ENCODE assay signal across 1 cellular context in the genomic region with DNA sequence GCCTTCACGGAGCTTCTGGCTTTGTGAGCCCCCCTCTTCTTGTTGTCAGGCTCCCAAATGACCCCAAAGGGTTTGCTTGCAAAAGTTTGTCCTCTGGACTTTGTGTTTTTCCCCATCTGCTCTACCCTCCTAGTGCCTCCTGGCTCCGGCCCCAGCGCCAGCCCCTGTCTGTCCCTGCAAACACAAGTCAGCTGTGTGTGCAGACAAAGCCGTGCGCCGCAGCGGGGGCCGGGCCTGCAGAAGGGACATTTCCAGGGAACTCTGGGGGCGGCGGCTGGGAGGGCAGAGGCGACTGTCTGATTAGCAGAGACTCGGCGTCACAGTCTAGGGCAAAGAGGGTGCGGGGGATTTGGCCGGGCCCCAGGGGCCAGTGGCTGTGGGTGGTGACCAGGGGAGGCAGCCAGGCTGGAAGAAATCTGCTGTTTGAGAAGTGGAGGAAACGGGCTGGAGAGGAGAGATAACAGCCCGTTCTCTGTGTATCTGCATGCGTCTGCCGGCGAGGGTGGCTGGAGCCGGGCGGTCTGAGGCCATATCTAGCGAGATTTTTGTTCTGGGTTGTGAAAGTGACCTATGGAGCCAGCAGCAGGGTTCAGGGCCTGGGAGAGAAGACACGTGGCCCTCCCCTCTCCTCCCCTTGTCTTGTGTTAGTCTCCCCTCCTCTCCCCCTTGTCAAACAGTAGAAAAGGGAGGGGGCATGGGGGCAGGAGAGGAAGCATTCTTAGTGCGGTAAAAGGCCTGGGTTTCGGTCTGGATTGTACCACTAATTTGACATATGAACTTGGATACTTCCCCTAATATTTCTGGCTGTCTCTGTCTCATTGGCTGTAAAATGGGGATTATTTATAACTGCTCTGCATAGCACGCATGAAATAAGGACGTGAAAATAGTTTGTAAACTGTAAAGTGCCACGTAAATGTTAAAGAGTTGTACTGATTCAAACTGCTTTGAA.
TF ChIP-seq lines count a peak whose summit lies in the region.

No MANE protein-coding gene starts in this region.

TF ChIP-seq in HepG2, 621 proteins besides CTCF, POLR2A, EP300 and RAD21 (continued from another document and continues in another):
- TF ChIP-seq ZNF609 (CRISPR knock-in tag; IDR thresholded peaks at IDR 0.05; ENCODE audit: borderline replicate concordance) (peak; percentile 58; the same call in 1 of the 2 replicates), MAF1 (CRISPR knock-in tag; IDR thresholded peaks at IDR 0.05; ENCODE audit: borderline replicate concordance) (no peak), YY1 (IDR thresholded peaks at IDR 0.05; ENCODE audit: insufficient read depth, insufficient replicate concordance, low read depth, low read length) (peak; percentile 61), TFAP4 (IDR thresholded peaks at IDR 0.05; ENCODE audit: borderline replicate concordance, low read depth) (peak; percentile 99), BORCS8-MEF2B (CRISPR knock-in tag; IDR thresholded peaks at IDR 0.05) (no peak; the same call in 1 of the 2 replicates), ZFP41 (CRISPR knock-in tag; IDR thresholded peaks at IDR 0.05; ENCODE audit: borderline replicate concordance) (no peak), KDM4B (CRISPR knock-in tag; IDR thresholded peaks at IDR 0.05) (no peak), NR2F6 (IDR thresholded peaks at IDR 0.05) (peak; percentile 45; the same call in 1 of the 2 replicates), NR2F6 (CRISPR knock-in tag; IDR thresholded peaks at IDR 0.05) (peak; percentile 59), NPAS2 (CRISPR knock-in tag; IDR thresholded peaks at IDR 0.05; ENCODE audit: borderline replicate concordance) (0 out of 2 replicates have a peak, but pooled peaks have one; percentile 67), AGO2 (optimal IDR thresholded peaks at IDR 0.05; ENCODE audit: low read depth, low read length) (peak; percentile 60), ZNF652 (CRISPR knock-in tag; IDR thresholded peaks at IDR 0.05; ENCODE audit: borderline replicate concordance, low read depth) (no peak), ZNF691 (CRISPR knock-in tag; IDR thresholded peaks at IDR 0.05; ENCODE audit: borderline replicate concordance, low read depth) (peak; percentile 60; the same call in 1 of the 2 replicates), ERF (CRISPR knock-in tag; IDR thresholded peaks at IDR 0.05) (peak; percentile 33; the same call in 1 of the 2 replicates), ZNF350 (CRISPR knock-in tag; IDR thresholded peaks at IDR 0.05; ENCODE audit: borderline replicate concordance, low read depth) (peak; percentile 37; the same call in 1 of the 2 replicates), TERF1 (CRISPR knock-in tag; IDR thresholded peaks at IDR 0.05) (no peak), ZNF768 (CRISPR knock-in tag; IDR thresholded peaks at IDR 0.05) (peak; percentile 63; the same call in 1 of the 2 replicates), NCOA1 (CRISPR knock-in tag; IDR thresholded peaks at IDR 0.05) (no peak), ZNF331 (CRISPR knock-in tag; IDR thresholded peaks at IDR 0.05) (peak; percentile 23; the same call in 1 of the 2 replicates), LCORL (IDR thresholded peaks at IDR 0.05) (no peak), LCORL (CRISPR knock-in tag; IDR thresholded peaks at IDR 0.05) (peak; percentile 68), ZNF670 (CRISPR knock-in tag; IDR thresholded peaks at IDR 0.05; ENCODE audit: borderline replicate concordance) (peak; percentile 16; the same call in 1 of the 2 replicates), SOX13 (IDR thresholded peaks at IDR 0.05) (peak; percentile 4), SOX13 (CRISPR knock-in tag; conservative IDR thresholded peaks at IDR 0.05 in 1 of 2, IDR thresholded peaks at IDR 0.05 in 1 of 2) (peak in 1 of 2 experiments; percentile 62; a peak in 2 of 4 replicates), ZFP36 (IDR thresholded peaks at IDR 0.05; ENCODE audit: borderline replicate concordance, low read depth, low read length, partially characterized antibody) (peak; percentile 71), ZNF460 (CRISPR knock-in tag; IDR thresholded peaks at IDR 0.05; ENCODE audit: borderline replicate concordance) (peak; percentile 8; the same call in 1 of the 2 replicates), RARA (CRISPR knock-in tag; IDR thresholded peaks at IDR 0.05) (peak; percentile 60), ZNF510 (CRISPR knock-in tag; IDR thresholded peaks at IDR 0.05; ENCODE audit: low read depth) (peak; percentile 81; the same call in 1 of the 2 replicates), SMARCC2 (IDR thresholded peaks at IDR 0.05) (no peak), SMARCE1 (IDR thresholded peaks at IDR 0.05; ENCODE audit: borderline replicate concordance) (no peak)
- TF ChIP-seq, protein P1, sequence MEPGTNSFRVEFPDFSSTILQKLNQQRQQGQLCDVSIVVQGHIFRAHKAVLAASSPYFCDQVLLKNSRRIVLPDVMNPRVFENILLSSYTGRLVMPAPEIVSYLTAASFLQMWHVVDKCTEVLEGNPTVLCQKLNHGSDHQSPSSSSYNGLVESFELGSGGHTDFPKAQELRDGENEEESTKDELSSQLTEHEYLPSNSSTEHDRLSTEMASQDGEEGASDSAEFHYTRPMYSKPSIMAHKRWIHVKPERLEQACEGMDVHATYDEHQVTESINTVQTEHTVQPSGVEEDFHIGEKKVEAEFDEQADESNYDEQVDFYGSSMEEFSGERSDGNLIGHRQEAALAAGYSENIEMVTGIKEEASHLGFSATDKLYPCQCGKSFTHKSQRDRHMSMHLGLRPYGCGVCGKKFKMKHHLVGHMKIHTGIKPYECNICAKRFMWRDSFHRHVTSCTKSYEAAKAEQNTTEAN (CRISPR knock-in tag; conservative IDR thresholded peaks at IDR 0.05) = no peak
- TF ChIP-seq, protein P2, sequence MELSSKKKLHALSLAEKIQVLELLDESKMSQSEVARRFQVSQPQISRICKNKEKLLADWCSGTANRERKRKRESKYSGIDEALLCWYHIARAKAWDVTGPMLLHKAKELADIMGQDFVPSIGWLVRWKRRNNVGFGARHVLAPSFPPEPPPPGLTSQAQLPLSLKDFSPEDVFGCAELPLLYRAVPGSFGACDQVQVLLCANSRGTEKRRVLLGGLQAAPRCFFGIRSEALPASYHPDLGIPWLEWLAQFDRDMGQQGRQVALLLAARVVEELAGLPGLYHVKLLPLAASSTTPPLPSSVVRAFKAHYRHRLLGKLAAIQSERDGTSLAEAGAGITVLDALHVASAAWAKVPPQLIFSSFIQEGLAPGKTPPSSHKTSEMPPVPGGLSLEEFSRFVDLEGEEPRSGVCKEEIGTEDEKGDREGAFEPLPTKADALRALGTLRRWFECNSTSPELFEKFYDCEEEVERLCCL (CRISPR knock-in tag; IDR thresholded peaks at IDR 0.05; ENCODE audit: borderline replicate concordance) = no peak
- TF ChIP-seq, protein P3, sequence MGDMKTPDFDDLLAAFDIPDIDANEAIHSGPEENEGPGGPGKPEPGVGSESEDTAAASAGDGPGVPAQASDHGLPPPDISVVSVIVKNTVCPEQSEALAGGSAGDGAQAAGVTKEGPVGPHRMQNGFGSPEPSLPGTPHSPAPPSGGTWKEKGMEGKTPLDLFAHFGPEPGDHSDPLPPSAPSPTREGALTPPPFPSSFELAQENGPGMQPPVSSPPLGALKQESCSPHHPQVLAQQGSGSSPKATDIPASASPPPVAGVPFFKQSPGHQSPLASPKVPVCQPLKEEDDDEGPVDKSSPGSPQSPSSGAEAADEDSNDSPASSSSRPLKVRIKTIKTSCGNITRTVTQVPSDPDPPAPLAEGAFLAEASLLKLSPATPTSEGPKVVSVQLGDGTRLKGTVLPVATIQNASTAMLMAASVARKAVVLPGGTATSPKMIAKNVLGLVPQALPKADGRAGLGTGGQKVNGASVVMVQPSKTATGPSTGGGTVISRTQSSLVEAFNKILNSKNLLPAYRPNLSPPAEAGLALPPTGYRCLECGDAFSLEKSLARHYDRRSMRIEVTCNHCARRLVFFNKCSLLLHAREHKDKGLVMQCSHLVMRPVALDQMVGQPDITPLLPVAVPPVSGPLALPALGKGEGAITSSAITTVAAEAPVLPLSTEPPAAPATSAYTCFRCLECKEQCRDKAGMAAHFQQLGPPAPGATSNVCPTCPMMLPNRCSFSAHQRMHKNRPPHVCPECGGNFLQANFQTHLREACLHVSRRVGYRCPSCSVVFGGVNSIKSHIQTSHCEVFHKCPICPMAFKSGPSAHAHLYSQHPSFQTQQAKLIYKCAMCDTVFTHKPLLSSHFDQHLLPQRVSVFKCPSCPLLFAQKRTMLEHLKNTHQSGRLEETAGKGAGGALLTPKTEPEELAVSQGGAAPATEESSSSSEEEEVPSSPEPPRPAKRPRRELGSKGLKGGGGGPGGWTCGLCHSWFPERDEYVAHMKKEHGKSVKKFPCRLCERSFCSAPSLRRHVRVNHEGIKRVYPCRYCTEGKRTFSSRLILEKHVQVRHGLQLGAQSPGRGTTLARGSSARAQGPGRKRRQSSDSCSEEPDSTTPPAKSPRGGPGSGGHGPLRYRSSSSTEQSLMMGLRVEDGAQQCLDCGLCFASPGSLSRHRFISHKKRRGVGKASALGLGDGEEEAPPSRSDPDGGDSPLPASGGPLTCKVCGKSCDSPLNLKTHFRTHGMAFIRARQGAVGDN (CRISPR knock-in tag; IDR thresholded peaks at IDR 0.05) = peak; percentile 87
- TF ChIP-seq, protein P4, sequence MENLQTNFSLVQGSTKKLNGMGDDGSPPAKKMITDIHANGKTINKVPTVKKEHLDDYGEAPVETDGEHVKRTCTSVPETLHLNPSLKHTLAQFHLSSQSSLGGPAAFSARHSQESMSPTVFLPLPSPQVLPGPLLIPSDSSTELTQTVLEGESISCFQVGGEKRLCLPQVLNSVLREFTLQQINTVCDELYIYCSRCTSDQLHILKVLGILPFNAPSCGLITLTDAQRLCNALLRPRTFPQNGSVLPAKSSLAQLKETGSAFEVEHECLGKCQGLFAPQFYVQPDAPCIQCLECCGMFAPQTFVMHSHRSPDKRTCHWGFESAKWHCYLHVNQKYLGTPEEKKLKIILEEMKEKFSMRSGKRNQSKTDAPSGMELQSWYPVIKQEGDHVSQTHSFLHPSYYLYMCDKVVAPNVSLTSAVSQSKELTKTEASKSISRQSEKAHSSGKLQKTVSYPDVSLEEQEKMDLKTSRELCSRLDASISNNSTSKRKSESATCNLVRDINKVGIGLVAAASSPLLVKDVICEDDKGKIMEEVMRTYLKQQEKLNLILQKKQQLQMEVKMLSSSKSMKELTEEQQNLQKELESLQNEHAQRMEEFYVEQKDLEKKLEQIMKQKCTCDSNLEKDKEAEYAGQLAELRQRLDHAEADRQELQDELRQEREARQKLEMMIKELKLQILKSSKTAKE (CRISPR knock-in tag; IDR thresholded peaks at IDR 0.05; ENCODE audit: borderline replicate concordance) = peak; percentile 80
- TF ChIP-seq, protein P5, sequence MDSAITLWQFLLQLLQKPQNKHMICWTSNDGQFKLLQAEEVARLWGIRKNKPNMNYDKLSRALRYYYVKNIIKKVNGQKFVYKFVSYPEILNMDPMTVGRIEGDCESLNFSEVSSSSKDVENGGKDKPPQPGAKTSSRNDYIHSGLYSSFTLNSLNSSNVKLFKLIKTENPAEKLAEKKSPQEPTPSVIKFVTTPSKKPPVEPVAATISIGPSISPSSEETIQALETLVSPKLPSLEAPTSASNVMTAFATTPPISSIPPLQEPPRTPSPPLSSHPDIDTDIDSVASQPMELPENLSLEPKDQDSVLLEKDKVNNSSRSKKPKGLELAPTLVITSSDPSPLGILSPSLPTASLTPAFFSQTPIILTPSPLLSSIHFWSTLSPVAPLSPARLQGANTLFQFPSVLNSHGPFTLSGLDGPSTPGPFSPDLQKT (CRISPR knock-in tag; IDR thresholded peaks at IDR 0.05; ENCODE audit: borderline replicate concordance) = no peak
